Comparison of ENCODE assay signal across 15 cellular contexts in genomic region chr1:6596351-6596750, GRCh38. TPM values are rescaled to one million over a fixed set of nuclear protein-coding genes. Genes with fewer than 3 reads are reported as not detected.
A peak's percentile ranks its signal among the peaks of the same experiment; 100 is the strongest.
DNase-seq lines count a peak whose midpoint lies in the region; ATAC-seq and TF ChIP-seq lines count a peak whose summit lies in the region.
"Had no signal": no experiment of that assay in that cellular context is flagged by ENCODE, and none has a peak within 500 bp of the region (broad histone marks: within the 10 kb centered on the region; RNA-seq: fewer than 3 reads in every experiment).

No MANE protein-coding gene starts in this region.

- intact Hi-C loops in heart right ventricle (cut with DNase I) = no loop called here
- intact Hi-C loops in cardiac septum (cut with DNase I) = no loop called here
- intact Hi-C loops in tibial artery (cut with DNase I; ENCODE audit: low total_unique reads) = no loop called here

- no peaks in the 10 kb centered on the region for H3K9me3 ChIP-seq in heart right ventricle
- no peaks in the 10 kb centered on the region for H3K9me3 ChIP-seq in tibial artery
- H3K9me3 ChIP-seq: Caco-2, spleen had no signal

- H3K4me3 ChIP-seq in heart right ventricle (peak overlapping the region in 5 of 10 donors; percentile 0 to 17 (median 10)), tibial artery (peak overlapping the region; percentile 10 to 98)
- H3K4me3 ChIP-seq: spleen had no signal

- H3K27ac ChIP-seq in heart right ventricle (peak overlapping the region in 8 of 10 donors; percentile 36 to 100 (median 86)), tibial artery (peak overlapping the region; percentile 57 to 99)
- H3K27ac ChIP-seq: spleen had no signal

- H3K4me1 ChIP-seq in heart right ventricle (peaks cover 22 to 86% (median 66%) of the 10 kb centered on the region in 9 donors), tibial artery (peaks cover 0 to 89% (median 78%) of the 10 kb centered on the region in 4 donors)
- H3K4me1 ChIP-seq: Caco-2 had no signal

- TF ChIP-seq CTCF in heart right ventricle (IDR thresholded peaks at IDR 0.05) (no peak), tibial artery (IDR thresholded peaks at IDR 0.05) (no peak)

- peaks cover 31% of the 10 kb centered on the region for H3K4me1 Mint-ChIP-seq in activated naive CD8-positive, alpha-beta T cell treated with anti-CD3 and anti-CD28 coated beads, Interleukin-2, amount 10 ng/mL, durations not matched to agents 7 days and 5 days
- peaks cover 23 to 75% (median 68%) of the 10 kb centered on the region in 4 donors for H3K4me1 Mint-ChIP-seq in naive thymus-derived CD8-positive, alpha-beta T cell

- peak overlapping the region; percentile 25 for H3K27ac Mint-ChIP-seq in activated naive CD8-positive, alpha-beta T cell treated with anti-CD3 and anti-CD28 coated beads, Interleukin-2, amount 10 ng/mL, durations not matched to agents 7 days and 5 days
- H3K27ac Mint-ChIP-seq in naive thymus-derived CD8-positive, alpha-beta T cell = peak overlapping the region in 5 of 10 donors; percentile 18 to 62 (median 40)
- H3K27ac Mint-ChIP-seq: activated T-helper 1 cell treated with anti-CD3 and anti-CD28 coated beads, Interleukin-12 subunit alpha, Interleukin-12 subunit beta, Interleukin-2, Interleukin-4 antibody, amounts not matched to agents 30 ng/mL and 10 ng/mL and 1 ng/mL, durations not matched to agents 14 hours and 24 hours and 36 hours had no signal

- no peak overlapping the region for H3K4me3 Mint-ChIP-seq in activated naive CD8-positive, alpha-beta T cell treated with anti-CD3 and anti-CD28 coated beads, Interleukin-2, amount 10 ng/mL, durations not matched to agents 7 days and 5 days
- H3K4me3 Mint-ChIP-seq in naive thymus-derived CD8-positive, alpha-beta T cell = peak overlapping the region in 6 of 10 donors; percentile 16 to 68 (median 32)
- H3K4me3 Mint-ChIP-seq: activated T-helper 1 cell treated with anti-CD3 and anti-CD28 coated beads, Interleukin-12 subunit alpha, Interleukin-12 subunit beta, Interleukin-2, Interleukin-4 antibody, amounts not matched to agents 30 ng/mL and 10 ng/mL and 1 ng/mL, durations not matched to agents 14 hours and 24 hours and 36 hours had no signal

- no peak for DNase-seq in heart right ventricle
- DNase-seq in cardiac septum (ENCODE audit: low spot score) = no peak
- no peak for DNase-seq in activated naive CD8-positive, alpha-beta T cell treated with anti-CD3 and anti-CD28 coated beads, Interleukin-2, amount 10 ng/mL, durations not matched to agents 7 days and 5 days
- DNase-seq in naive thymus-derived CD8-positive, alpha-beta T cell = no peak
- DNase-seq in tibial artery = no peak
- no peak for DNase-seq in NCI-H748 treated with DMSO at 0.1 percent for 48 hours (lab: John Stamatoyannopoulos, UW)
- DNase-seq in superior temporal gyrus (ENCODE audit: extremely low spot score) = no peak
- DNase-seq: Caco-2, NCI-H1417 treated with DMSO at 0.1 percent for 48 hours, RPMI8226, spleen had no signal

- WGBS in heart right ventricle, 2 donors = 54% methylated on average over 7 of the region's 7 CpGs

- POLR2A ChIA-PET in activated naive CD8-positive, alpha-beta T cell treated with anti-CD3 and anti-CD28 coated beads, Interleukin-2, amount 10 ng/mL, durations not matched to agents 7 days and 5 days (lab: Charles Lee) = no interaction called here
- POLR2A ChIA-PET in naive thymus-derived CD8-positive, alpha-beta T cell (lab: Charles Lee) = no interaction called here

- H3K27me3 ChIP-seq in heart right ventricle = no peaks in the 10 kb centered on the region
- H3K27me3 ChIP-seq in tibial artery = no peaks in the 10 kb centered on the region
- H3K27me3 ChIP-seq: spleen had no signal

- peaks cover 2% of the 10 kb centered on the region for H3K36me3 Mint-ChIP-seq in activated naive CD8-positive, alpha-beta T cell treated with anti-CD3 and anti-CD28 coated beads, Interleukin-2, amount 10 ng/mL, durations not matched to agents 7 days and 5 days
- peaks cover 0 to 52% (median 4%) of the 10 kb centered on the region in 3 donors for H3K36me3 Mint-ChIP-seq in naive thymus-derived CD8-positive, alpha-beta T cell

- H3K36me3 ChIP-seq in heart right ventricle = peaks cover 0 to 85% (median 65%) of the 10 kb centered on the region in 9 donors
- H3K36me3 ChIP-seq in tibial artery = peaks cover 74 to 86% (median 79%) of the 10 kb centered on the region in 3 donors

- H3K27me3 Mint-ChIP-seq in activated naive CD8-positive, alpha-beta T cell treated with anti-CD3 and anti-CD28 coated beads, Interleukin-2, amount 10 ng/mL, durations not matched to agents 7 days and 5 days = no peaks in the 10 kb centered on the region
- no peaks in the 10 kb centered on the region for H3K27me3 Mint-ChIP-seq in naive thymus-derived CD8-positive, alpha-beta T cell

- H3K9me3 Mint-ChIP-seq in activated naive CD8-positive, alpha-beta T cell treated with anti-CD3 and anti-CD28 coated beads, Interleukin-2, amount 10 ng/mL, durations not matched to agents 7 days and 5 days = no peaks in the 10 kb centered on the region
- H3K9me3 Mint-ChIP-seq in naive thymus-derived CD8-positive, alpha-beta T cell = no peaks in the 10 kb centered on the region
- H3K9me3 Mint-ChIP-seq: activated T-helper 1 cell treated with anti-CD3 and anti-CD28 coated beads, Interleukin-12 subunit alpha, Interleukin-12 subunit beta, Interleukin-2, Interleukin-4 antibody, amounts not matched to agents 30 ng/mL and 10 ng/mL and 1 ng/mL, durations not matched to agents 14 hours and 24 hours and 36 hours had no signal

- no peak for ATAC-seq in heart right ventricle
- no peak for ATAC-seq in activated naive CD8-positive, alpha-beta T cell treated with anti-CD3 and anti-CD28 coated beads, Interleukin-2, amount 10 ng/mL, durations not matched to agents 7 days and 5 days (ENCODE audit: low read depth)
- no peak for ATAC-seq in naive thymus-derived CD8-positive, alpha-beta T cell
- no peak for ATAC-seq in HG03108 (IDR thresholded peaks at IDR 0.05; ENCODE audit: unreplicated experiment)
- ATAC-seq: HCT116 had no signal

RNA-seq across cellular contexts. Expression of gene KLHL21, which starts 6.3 kb away (rescaled TPM):
- total RNA-seq in heart right ventricle = 10 to 100 TPM; 49.5 to 93.3 (median 70.4) TPM
- polyA plus RNA-seq in heart right ventricle = 10 to 100 TPM; 20.4 to 22.3 TPM
- 33.1 TPM for total RNA-seq in cardiac septum
- total RNA-seq in activated naive CD8-positive, alpha-beta T cell treated with anti-CD3 and anti-CD28 coated beads, Interleukin-2, amount 10 ng/mL, durations not matched to agents 7 days and 5 days = 10 to 100 TPM; 39.0 to 42.0 TPM
- 10 to 100 TPM; 67.1 to 67.7 TPM for total RNA-seq in naive thymus-derived CD8-positive, alpha-beta T cell
- polyA plus RNA-seq in naive thymus-derived CD8-positive, alpha-beta T cell = 10 to 100 TPM; 15.7 to 26.4 (median 16.3) TPM

RNA-seq across cellular contexts. Expression of gene ZBTB48, which starts 16.6 kb away (rescaled TPM):
- total RNA-seq in heart right ventricle (10 to 100 TPM in 6 of 10 donors, 1 to 10 TPM in 4; 7.3 to 16.6 (median 11.0) TPM), cardiac septum (10.7 TPM)
- 10 to 100 TPM; 18.3 to 41.5 TPM for polyA plus RNA-seq in heart right ventricle
- total RNA-seq in activated naive CD8-positive, alpha-beta T cell treated with anti-CD3 and anti-CD28 coated beads, Interleukin-2, amount 10 ng/mL, durations not matched to agents 7 days and 5 days = 10 to 100 TPM; 42.7 to 52.9 TPM
- total RNA-seq in naive thymus-derived CD8-positive, alpha-beta T cell = 10 to 100 TPM; 64.5 to 73.2 TPM
- 10 to 100 TPM in 2 of 3 donors, 1 to 10 TPM in 1; 9.8 to 30.0 (median 28.7) TPM for polyA plus RNA-seq in naive thymus-derived CD8-positive, alpha-beta T cell

RNA-seq across cellular contexts. Expression of gene PHF13, which starts 17.2 kb away (rescaled TPM):
- total RNA-seq in heart right ventricle = 10 to 100 TPM in 1 of 10 donors, 1 to 10 TPM in 9; 5.9 to 12.2 (median 8.0) TPM
- polyA plus RNA-seq in heart right ventricle = 1 to 10 TPM; 3.7 to 5.2 TPM
- 9.3 TPM for total RNA-seq in cardiac septum
- 10 to 100 TPM; 12.1 TPM for total RNA-seq in activated naive CD8-positive, alpha-beta T cell treated with anti-CD3 and anti-CD28 coated beads, Interleukin-2, amount 10 ng/mL, durations not matched to agents 7 days and 5 days
- total RNA-seq in naive thymus-derived CD8-positive, alpha-beta T cell = 1 to 10 TPM; 8.4 to 8.5 TPM
- polyA plus RNA-seq in naive thymus-derived CD8-positive, alpha-beta T cell = 1 to 10 TPM; 1.4 to 4.3 (median 3.2) TPM

RNA-seq across cellular contexts. Expression of gene THAP3, which starts 28.3 kb away (rescaled TPM):
- total RNA-seq in heart right ventricle = 10 to 100 TPM in 7 of 10 donors, 1 to 10 TPM in 3; 6.8 to 16.7 (median 11.2) TPM
- 10 to 100 TPM; 24.6 to 27.6 TPM for polyA plus RNA-seq in heart right ventricle
- total RNA-seq in cardiac septum = 8.8 TPM
- 10 to 100 TPM; 21.5 to 25.4 TPM for total RNA-seq in activated naive CD8-positive, alpha-beta T cell treated with anti-CD3 and anti-CD28 coated beads, Interleukin-2, amount 10 ng/mL, durations not matched to agents 7 days and 5 days
- 10 to 100 TPM; 28.7 to 30.7 TPM for total RNA-seq in naive thymus-derived CD8-positive, alpha-beta T cell
- 10 to 100 TPM; 20.1 to 26.5 (median 25.4) TPM for polyA plus RNA-seq in naive thymus-derived CD8-positive, alpha-beta T cell

RNA-seq across cellular contexts. Expression of gene TAS1R1, which starts 41.2 kb away (rescaled TPM):
- total RNA-seq in heart right ventricle = not detected
- polyA plus RNA-seq in heart right ventricle = not detected
- total RNA-seq in cardiac septum = not detected
- not detected for total RNA-seq in activated naive CD8-positive, alpha-beta T cell treated with anti-CD3 and anti-CD28 coated beads, Interleukin-2, amount 10 ng/mL, durations not matched to agents 7 days and 5 days
- total RNA-seq in naive thymus-derived CD8-positive, alpha-beta T cell = not detected
- polyA plus RNA-seq in naive thymus-derived CD8-positive, alpha-beta T cell = under 1 TPM in 1 of 3 donors, not detected in 2; 0.06 TPM
- total RNA-seq: activated T-helper 1 cell treated with anti-CD3 and anti-CD28 coated beads, Interleukin-12 subunit alpha, Interleukin-12 subunit beta, Interleukin-2, Interleukin-4 antibody, amounts not matched to agents 30 ng/mL and 10 ng/mL and 1 ng/mL, durations not matched to agents 14 hours and 24 hours and 36 hours; Caco-2; frontal cortex had no signal
